ENCODE assay signal across 13 cellular contexts in genomic region chr20:48739395-48740268, GRCh38.
DNase-seq lines count a peak whose midpoint lies in the region; ATAC-seq and TF ChIP-seq lines count a peak whose summit lies in the region.
"Had no signal": no experiment of that assay in that cellular context is flagged by ENCODE, and none has a peak within 500 bp of the region (broad histone marks: within the 10 kb centered on the region; RNA-seq: fewer than 3 reads in every experiment).

No MANE protein-coding gene starts in this region.

- CTCF ChIA-PET in activated CD4-positive, alpha-beta T cell treated with anti-CD3 and anti-CD28 coated beads for 36 hours (lab: Charles Lee) = interaction anchor here (2.2 kb wide), 1 partner anchor 11 kb away, joined by 8 read pairs; no protein-coding TSS in a partner anchor
- CTCF ChIA-PET in WTC11 (lab: Charles Lee) = interaction anchor here (2.0 to 2.4 kb wide), 2 partner anchors 82 kb away, joined by 8 to 9 read pairs; no protein-coding TSS in a partner anchor

- intact Hi-C loops in activated CD4-positive, alpha-beta T cell treated with anti-CD3 and anti-CD28 coated beads for 36 hours (cut with DNase I, micrococcal nuclease) = loop anchor here (1.0 to 5.0 kb wide), 7 partner anchors 21 to 108 kb away; no protein-coding TSS in a partner anchor

- peaks cover 41% of the 10 kb centered on the region for H3K4me1 Mint-ChIP-seq in activated CD4-positive, alpha-beta T cell treated with anti-CD3 and anti-CD28 coated beads for 36 hours
- peaks cover 10% of the 10 kb centered on the region for H3K4me1 Mint-ChIP-seq in WTC11

- H3K36me3 Mint-ChIP-seq in activated CD4-positive, alpha-beta T cell treated with anti-CD3 and anti-CD28 coated beads for 36 hours (ENCODE audit: low read depth) = peaks cover 31% of the 10 kb centered on the region
- no peaks in the 10 kb centered on the region for H3K36me3 Mint-ChIP-seq in WTC11

- no peaks in the 10 kb centered on the region for H3K9me3 Mint-ChIP-seq in activated CD4-positive, alpha-beta T cell treated with anti-CD3 and anti-CD28 coated beads for 36 hours (ENCODE audit: low read depth)
- H3K9me3 Mint-ChIP-seq in WTC11 = no peaks in the 10 kb centered on the region

- DNase-seq in activated CD4-positive, alpha-beta T cell treated with anti-CD3 and anti-CD28 coated beads for 36 hours = peak; percentile 65
- no peak for DNase-seq in activated CD4-positive, alpha-beta T cell treated with anti-CD3 and anti-CD28 coated beads, Interleukin-2, amount 50 U/mL, for 1 hour
- DNase-seq in WTC11 (ENCODE audit: low spot score) (no peak), caudate nucleus (lab: John Stamatoyannopoulos, UW) (no peak), NCI-H446 (lab: John Stamatoyannopoulos, UW) (no peak), NCI-H2029 treated with DMSO at 0.1 percent for 48 hours (lab: John Stamatoyannopoulos, UW) (no peak)
- DNase-seq in stimulated activated CD4-positive, alpha-beta T cell treated with anti-CD3 and anti-CD28 coated beads, TNF-alpha, amount 100 ng/mL, for 24 hours (ENCODE audit: low read depth in 3 of 3) = peak in 2 of 3 experiments; percentile 22 to 25
- DNase-seq: cortex of kidney, left colon, NCI-H1105 had no signal

- no peaks in the 10 kb centered on the region for H3K27me3 Mint-ChIP-seq in activated CD4-positive, alpha-beta T cell treated with anti-CD3 and anti-CD28 coated beads for 36 hours
- H3K27me3 Mint-ChIP-seq in WTC11 (ENCODE audit: low read depth) = no peaks in the 10 kb centered on the region

- ATAC-seq in activated CD4-positive, alpha-beta T cell treated with anti-CD3 and anti-CD28 coated beads for 36 hours = peak; percentile 60
- ATAC-seq in WTC11 = no peak
- ATAC-seq in esophagus mucosa = no peak
- ATAC-seq: A549, gastroesophageal sphincter, left colon had no signal

- peak overlapping the region; percentile 88 for H3K27ac Mint-ChIP-seq in activated CD4-positive, alpha-beta T cell treated with anti-CD3 and anti-CD28 coated beads for 36 hours
- H3K27ac Mint-ChIP-seq in WTC11 = peak overlapping the region; percentile 46; the same call in 1 of the 2 replicates

- H3K27ac ChIP-seq in caudate nucleus (ENCODE audit: low read depth, low read length) = peak overlapping the region; percentile 29
- H3K27ac ChIP-seq: A549, gastroesophageal sphincter had no signal

- TF ChIP-seq CTCF in WTC11 (IDR thresholded peaks at IDR 0.05) = no peak

- H3K4me3 Mint-ChIP-seq in activated CD4-positive, alpha-beta T cell treated with anti-CD3 and anti-CD28 coated beads for 36 hours = peak overlapping the region; percentile 0
- no peak overlapping the region for H3K4me3 Mint-ChIP-seq in WTC11

- POLR2A ChIA-PET in activated CD4-positive, alpha-beta T cell treated with anti-CD3 and anti-CD28 coated beads for 36 hours (lab: Charles Lee) = interaction anchor here (0.7 to 1.2 kb wide), 3 partner anchors 30 to 171 kb away, joined by 3 read pairs; no protein-coding TSS in a partner anchor
- POLR2A ChIA-PET in WTC11 (lab: Charles Lee) = no interaction called here

TF ChIP-seq in WTC11, 78 proteins besides CTCF, POLR2A, EP300 and RAD21:
- no peak for TF ChIP-seq FOXJ3 (CRISPR knock-in tag; IDR thresholded peaks at IDR 0.05; ENCODE audit: borderline replicate concordance)
- TF ChIP-seq GTF2I (CRISPR knock-in tag; conservative IDR thresholded peaks at IDR 0.05) = 0 out of 2 replicates have a peak, but pooled peaks have one; percentile 40

Comparison
In these comparisons a context has a peak if more than half of its experiments do, and no peak if none do; other contexts are left out.
1. DNase-seq: peak in activated CD4-positive, alpha-beta T cell treated with anti-CD3 and anti-CD28 coated beads for 36 hours (single experiment) and stimulated activated CD4-positive, alpha-beta T cell treated with anti-CD3 and anti-CD28 coated beads, TNF-alpha, amount 100 ng/mL, for 24 hours (2 of 3); none in activated CD4-positive, alpha-beta T cell treated with anti-CD3 and anti-CD28 coated beads, Interleukin-2, amount 50 U/mL, for 1 hour (single experiment), WTC11 (single experiment), caudate nucleus (0 of 61), NCI-H446 (0 of 2) and NCI-H2029 treated with DMSO at 0.1 percent for 48 hours (single experiment).